In genomic region chr3:149936812-149937230, GRCh38 we compare ENCODE assay signal across 8 cellular contexts. TPM values are rescaled to one million over a fixed set of nuclear protein-coding genes. Genes with fewer than 3 reads are reported as not detected.
DNase-seq lines count a peak whose midpoint lies in the region; ATAC-seq and TF ChIP-seq lines count a peak whose summit lies in the region.

No MANE protein-coding gene starts in this region.

- H3K4me3 ChIP-seq in body of pancreas = no peak overlapping the region

- no peaks in the 10 kb centered on the region for H3K36me3 ChIP-seq in body of pancreas (replicated peaks in 1 of 2; ENCODE audit: insufficient read depth in 1 of 2, low read depth in 2 of 2)

- DNase-seq in Caki2 (ENCODE audit: low read depth) (peak; percentile 14), M059J (ENCODE audit: low read depth) (peak; percentile 55), SKM-1 (lab: John Stamatoyannopoulos, UW; ENCODE audit: unreplicated experiment) (peak; percentile 20), body of pancreas (peak; percentile 45 to 55 (median 47)), inferior parietal cortex (ENCODE audit: extremely low spot score) (peak; percentile 57), amniotic stem cell (lab: John Stamatoyannopoulos, UW) (no peak)
- peak; percentile 45 for DNase-seq in stimulated activated CD4-positive, alpha-beta T cell treated with anti-CD3 and anti-CD28 coated beads, Interleukin-4, amount 100 ng/mL, for 24 hours

- no peaks in the 10 kb centered on the region for H3K27me3 ChIP-seq in body of pancreas

- no peak overlapping the region for H3K27ac ChIP-seq in body of pancreas

- no peaks in the 10 kb centered on the region for H3K9me3 ChIP-seq in body of pancreas

- TF ChIP-seq CTCF in body of pancreas (IDR thresholded peaks at IDR 0.05) = peak; percentile 47 to 80 (median 70)

- intact Hi-C loops in body of pancreas (cut with DNase I) = no loop called here

- H3K4me1 ChIP-seq in body of pancreas = peaks cover 5% of the 10 kb centered on the region

- TF ChIP-seq POLR2A in body of pancreas (IDR thresholded peaks at IDR 0.05) = no peak

- in situ Hi-C loops in Caki2 (cut with HindIII; ENCODE audit: low pct_unique_long_range_greater_than_20kb, low sequenced_read_pairs) = no loop called here

- peak; percentile 77 for ATAC-seq in GM21367 (IDR thresholded peaks at IDR 0.05; ENCODE audit: unreplicated experiment)
- peak; percentile 68 for ATAC-seq in body of pancreas

- WGBS in body of pancreas, 2 donors = 29 to 42% methylated on average over 7 of the region's 7 CpGs

RNA-seq across cellular contexts. Expression of gene PFN2, which starts 33.9 kb away (rescaled TPM):
- 339 and 354 TPM in 2 replicates for total RNA-seq in Caki2 (2014; rRNA removed; shearing (Covaris generic); ENCODE audit: low replicate concordance)
- total RNA-seq in M059J (2014; rRNA removed; shearing (Covaris generic)) = 393 and 470 TPM in 2 replicates
- total RNA-seq in body of pancreas = 10 to 100 TPM; 17.1 to 39.7 TPM
